27 cellular contexts compared by ENCODE assay signal in genomic region chr15:84621358-84621979, GRCh38.
"Had no signal": no experiment of that assay in that cellular context is flagged by ENCODE, and none has a peak within 500 bp of the region (broad histone marks: within the 10 kb centered on the region; RNA-seq: fewer than 3 reads in every experiment).

No MANE protein-coding gene starts in this region.

- H3K9ac ChIP-seq: neural progenitor cell had no signal

- H3K4me1 ChIP-seq: ascending aorta, foreskin keratinocyte, neural progenitor cell, right lobe of liver had no signal

- H3K4me2 ChIP-seq: neural progenitor cell had no signal

- H3K27ac ChIP-seq: ascending aorta, cardiac muscle cell, esophagus muscularis mucosa, foreskin keratinocyte, heart left ventricle, lower lobe of right lung, neural progenitor cell, right lobe of liver, skin epidermis, thoracic aorta had no signal

- FAIRE-seq: urothelium cell line had no signal

- DNase-seq: activated CD4-positive, alpha-beta T cell treated with anti-CD3 and anti-CD28 coated beads for 36 hours; activated CD4-positive, CD25-positive, alpha-beta regulatory T cell; activated CD8-positive, alpha-beta memory T cell treated with anti-CD3 and anti-CD28 coated beads, Interleukin-2, amount 10 ng/mL, durations not matched to agents 7 days and 5 days; activated CD8-positive, alpha-beta T cell treated with anti-CD3 and anti-CD28 coated beads, Interleukin-2, amount 10 ng/mL, durations not matched to agents 7 days and 5 days; activated naive CD4-positive, alpha-beta T cell treated with anti-CD3 and anti-CD28 coated beads for 36 hours; activated naive CD8-positive, alpha-beta T cell treated with anti-CD3 and anti-CD28 coated beads for 36 hours; activated T-cell treated with anti-CD3 and anti-CD28 coated beads, Interleukin-2, amount 50 U/mL, for 72 hours; foreskin keratinocyte; heart left ventricle; hypothalamus; immature natural killer cell; lower lobe of right lung; naive thymus-derived CD4-positive, alpha-beta T cell; occipital lobe; posterior cingulate gyrus; stimulated activated CD4-positive, alpha-beta T cell treated with anti-CD3 and anti-CD28 coated beads, Interleukin-12 subunit alpha, Interleukin-12 subunit beta, amount 100 ng/mL, for 4 hours; stimulated activated CD4-positive, alpha-beta T cell treated with anti-CD3 and anti-CD28 coated beads, Interleukin-4, amount 100 ng/mL, for 1 hour; stimulated activated naive CD8-positive, alpha-beta T cell treated with anti-CD3 and anti-CD28 coated beads, Interleukin-15, Interleukin-2, amounts not matched to agents 100 U/mL and 50 U/mL, for 24 hours; trophoblast cell had no signal

- H2AFZ ChIP-seq: neural progenitor cell had no signal

- H3K4me3 ChIP-seq: ascending aorta, cardiac muscle cell, esophagus muscularis mucosa, heart left ventricle, lower lobe of right lung, neural progenitor cell, right lobe of liver, skin epidermis, thoracic aorta had no signal

- H3K27me3 ChIP-seq: ascending aorta, cardiac muscle cell, esophagus muscularis mucosa, foreskin keratinocyte, heart left ventricle, neural progenitor cell, right lobe of liver had no signal

- ATAC-seq: activated CD4-positive, alpha-beta T cell treated with anti-CD3 and anti-CD28 coated beads for 36 hours; activated CD8-positive, alpha-beta memory T cell treated with anti-CD3 and anti-CD28 coated beads, Interleukin-2, amount 10 ng/mL, durations not matched to agents 7 days and 5 days; activated CD8-positive, alpha-beta T cell treated with anti-CD3 and anti-CD28 coated beads, Interleukin-2, amount 10 ng/mL, durations not matched to agents 7 days and 5 days; activated T-cell treated with anti-CD3 and anti-CD28 coated beads, Interleukin-2, amount 50 U/mL, for 72 hours; foreskin keratinocyte; heart left ventricle; lower lobe of right lung; naive thymus-derived CD4-positive, alpha-beta T cell; right lobe of liver; stimulated activated naive CD8-positive, alpha-beta T cell treated with anti-CD3 and anti-CD28 coated beads, Interleukin-15, Interleukin-2, amounts not matched to agents 100 U/mL and 50 U/mL, for 24 hours had no signal
